In genomic region chrX:10507876-10508275, GRCh38 we compare ENCODE assay signal across 1 cellular context.
TF ChIP-seq lines count a peak whose summit lies in the region.

No MANE protein-coding gene starts in this region.

TF ChIP-seq in IMR-90, 13 proteins besides CTCF, POLR2A, EP300 and RAD21:
- no peak for TF ChIP-seq MAZ (IDR thresholded peaks at IDR 0.05; ENCODE audit: borderline replicate concordance, low read depth, low read length)
- TF ChIP-seq CHD1 (IDR thresholded peaks at IDR 0.05; ENCODE audit: low read depth, low read length) = no peak
- TF ChIP-seq RCOR1 (IDR thresholded peaks at IDR 0.05; ENCODE audit: insufficient replicate concordance, low read length) = no peak
- no peak for TF ChIP-seq RFX5 (IDR thresholded peaks at IDR 0.05; ENCODE audit: low read depth, low read length)
- TF ChIP-seq USF2 (IDR thresholded peaks at IDR 0.05; ENCODE audit: low read depth, low read length) = no peak
